Comparison of ENCODE assay signal across 8 cellular contexts in the genomic region with DNA sequence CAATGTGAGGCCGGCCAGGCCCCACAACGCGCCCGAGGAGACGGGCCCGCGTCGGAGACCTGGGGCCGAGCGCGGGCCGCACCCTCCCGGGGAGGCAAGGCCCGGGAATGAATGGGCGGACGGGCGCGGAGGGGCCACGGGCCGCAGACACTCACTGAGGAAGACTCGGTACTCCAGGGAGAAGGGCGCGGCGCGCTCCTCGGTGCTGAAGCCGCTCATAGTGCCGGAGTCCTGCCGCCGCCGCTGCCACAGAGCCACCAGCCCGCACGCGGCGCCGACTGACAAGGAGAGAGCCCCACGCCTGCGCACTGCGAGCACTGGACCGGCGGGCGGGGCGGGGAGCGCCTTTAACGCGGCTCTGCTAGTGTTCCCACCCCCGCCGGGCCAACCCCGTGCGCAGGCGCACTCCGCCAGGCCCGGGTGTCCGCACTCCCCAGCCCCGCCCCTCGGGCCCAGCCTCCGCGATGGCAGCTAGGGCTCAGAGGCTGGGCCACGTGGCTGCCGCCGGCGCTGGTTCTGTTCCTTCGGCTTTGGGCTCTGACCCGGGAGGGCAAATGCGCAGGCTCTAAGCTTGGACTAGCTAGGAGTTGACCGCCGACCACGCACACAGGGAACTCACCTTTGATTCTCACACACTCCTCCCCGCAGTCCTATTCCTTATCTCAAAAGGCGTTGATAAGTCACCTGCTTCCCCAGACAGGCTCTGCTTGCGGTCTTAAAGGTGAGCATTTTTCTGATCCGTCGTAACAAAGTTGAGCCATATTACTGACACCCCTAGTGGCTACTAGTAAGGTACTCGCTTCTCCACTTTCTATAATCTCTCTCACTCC. TPM values are rescaled to one million over a fixed set of nuclear protein-coding genes. Genes with fewer than 3 reads are reported as not detected.
DNase-seq lines count a peak whose midpoint lies in the region; ATAC-seq and TF ChIP-seq lines count a peak whose summit lies in the region.

TSS of gene PPA1 (minus strand) at position 321 of the 830 bp plus-strand sequence. CDS start at position 219, 102 bp downstream.

- H3K4me3 Mint-ChIP-seq in activated naive CD4-positive, alpha-beta T cell treated with anti-CD3 and anti-CD28 coated beads for 36 hours = peak within 1 kb of the TSS; percentile 87

- TF ChIP-seq POLR2A in gastroesophageal sphincter (IDR thresholded peaks at IDR 0.05) = peak; percentile 70 to 89

- peak within 1 kb of the TSS; percentile 93 for H3K27ac Mint-ChIP-seq in activated naive CD4-positive, alpha-beta T cell treated with anti-CD3 and anti-CD28 coated beads for 36 hours

- H3K4me1 Mint-ChIP-seq in activated naive CD4-positive, alpha-beta T cell treated with anti-CD3 and anti-CD28 coated beads for 36 hours (ENCODE audit: low read depth) = peaks cover 36% of the 10 kb centered on the region

- peak; percentile 92 for DNase-seq in GM04504 (ENCODE audit: low read depth)
- peak; percentile 100 for DNase-seq in HEK293T (ENCODE audit: extremely low spot score)
- DNase-seq in MV-4-11 (lab: John Stamatoyannopoulos, UW) = peak; percentile 95
- peak; percentile 92 for DNase-seq in SK-MEL-5 (ENCODE audit: low read depth, low spot score)
- DNase-seq in activated naive CD4-positive, alpha-beta T cell treated with anti-CD3 and anti-CD28 coated beads for 36 hours = peak; percentile 99
- peak; percentile 60 for DNase-seq in non-pigmented ciliary epithelial cell (ENCODE audit: low read depth)
- DNase-seq in superior temporal gyrus (ENCODE audit: extremely low spot score) = peak; percentile 96

- CTCF ChIA-PET in HEK293T (lab: Yijun Ruan, JAX) = interaction anchor here (1.2 to 2.7 kb wide), 3 partner anchors 10 to 113 kb away, joined by 3 to 13 read pairs (median 4); no protein-coding TSS in a partner anchor
- CTCF ChIA-PET in activated naive CD4-positive, alpha-beta T cell treated with anti-CD3 and anti-CD28 coated beads for 36 hours (lab: Charles Lee) = interaction anchor here (1.4 to 3.5 kb wide), 5 partner anchors 10 to 275 kb away, joined by 3 to 33 read pairs (median 9); no protein-coding TSS in a partner anchor

- peak within 1 kb of the TSS; percentile 5 to 85 (median 79) for H3K27ac ChIP-seq in gastroesophageal sphincter

- POLR2A ChIA-PET in HEK293T (lab: Yijun Ruan, JAX) = interaction anchor here (0.6 to 2.9 kb wide), 12 partner anchors 10 to 171 kb away, joined by 3 to 24 read pairs (median 4); partner anchors contain the start of genes EIF4EBP2 and TYSND1

- no peaks in the 10 kb centered on the region for H3K27me3 ChIP-seq in gastroesophageal sphincter

- intact Hi-C loops in activated naive CD4-positive, alpha-beta T cell treated with anti-CD3 and anti-CD28 coated beads for 36 hours (cut with micrococcal nuclease) = loop anchor here (1.0 to 5.0 kb wide), 7 partner anchors 40 to 244 kb away; partner anchors contain the start of genes EIF4EBP2, LRRC20, PALD1 and SAR1A

- H3K4me1 ChIP-seq in gastroesophageal sphincter = peaks cover 0 to 37% (median 7%) of the 10 kb centered on the region in 3 donors

- TF ChIP-seq CTCF in gastroesophageal sphincter (IDR thresholded peaks at IDR 0.05) = no peak

- in situ Hi-C loops in SK-MEL-5 (cut with HindIII; ENCODE audit: low pct_unique_long_range_greater_than_20kb, low sequenced_read_pairs) = loop anchor here (25.0 kb wide), 1 partner anchor 104 kb away; no protein-coding TSS in a partner anchor

- no peaks in the 10 kb centered on the region for H3K9me3 Mint-ChIP-seq in activated naive CD4-positive, alpha-beta T cell treated with anti-CD3 and anti-CD28 coated beads for 36 hours

- TF ChIP-seq EP300 in gastroesophageal sphincter (IDR thresholded peaks at IDR 0.05) = no peak

- WGBS in gastroesophageal sphincter (ENCODE audit: low coverage in 1 of 2), 2 donors = 2% methylated on average over 6 to 12 of the region's 74 CpGs

- peaks cover 18% of the 10 kb centered on the region for H3K36me3 Mint-ChIP-seq in activated naive CD4-positive, alpha-beta T cell treated with anti-CD3 and anti-CD28 coated beads for 36 hours (ENCODE audit: low read depth)

- H3K9me3 ChIP-seq in gastroesophageal sphincter = no peaks in the 10 kb centered on the region

- no peaks in the 10 kb centered on the region for H3K27me3 Mint-ChIP-seq in activated naive CD4-positive, alpha-beta T cell treated with anti-CD3 and anti-CD28 coated beads for 36 hours (ENCODE audit: low read depth)

- peak; percentile 98 for ATAC-seq in gastroesophageal sphincter

- peaks cover 0 to 5% of the 10 kb centered on the region in 2 donors for H3K36me3 ChIP-seq in gastroesophageal sphincter

- H3K4me3 ChIP-seq in gastroesophageal sphincter = peak within 1 kb of the TSS; percentile 72 to 91

TF ChIP-seq in HEK293T, 16 proteins besides CTCF, POLR2A, EP300 and RAD21:
- TF ChIP-seq TARDBP (IDR thresholded peaks at IDR 0.05) (no peak), L3MBTL2 (conservative IDR thresholded peaks at IDR 0.05) (peak; percentile 94)

RNA-seq across cellular contexts. Expression of gene PPA1, which starts in this region (rescaled TPM):
- total RNA-seq in SK-MEL-5 (2014; rRNA removed; shearing (Covaris generic)) = 157 and 183 TPM in 2 replicates
- polyA plus RNA-seq in SK-MEL-5 (2015; cell fraction: cytosol; rRNA removed) = 84.5 and 103 TPM in 2 replicates
- 20.0 and 23.6 TPM in 2 replicates for polyA plus RNA-seq in SK-MEL-5 (2015; cell fraction: nucleus; rRNA removed)
- total RNA-seq in activated naive CD4-positive, alpha-beta T cell treated with anti-CD3 and anti-CD28 coated beads for 36 hours = 100 to 1,000 TPM; 392 to 408 TPM
- 10 to 100 TPM; 45.0 to 91.4 (median 78.6) TPM for total RNA-seq in gastroesophageal sphincter

Comparison
In these comparisons a context has a peak if more than half of its experiments do, and no peak if none do; other contexts are left out.
1. Peak in every context shown above with its lines: DNase-seq, ATAC-seq, H3K4me3 ChIP-seq and H3K27ac ChIP-seq.